ENCODE assay signal across 10 cellular contexts in the genomic region with DNA sequence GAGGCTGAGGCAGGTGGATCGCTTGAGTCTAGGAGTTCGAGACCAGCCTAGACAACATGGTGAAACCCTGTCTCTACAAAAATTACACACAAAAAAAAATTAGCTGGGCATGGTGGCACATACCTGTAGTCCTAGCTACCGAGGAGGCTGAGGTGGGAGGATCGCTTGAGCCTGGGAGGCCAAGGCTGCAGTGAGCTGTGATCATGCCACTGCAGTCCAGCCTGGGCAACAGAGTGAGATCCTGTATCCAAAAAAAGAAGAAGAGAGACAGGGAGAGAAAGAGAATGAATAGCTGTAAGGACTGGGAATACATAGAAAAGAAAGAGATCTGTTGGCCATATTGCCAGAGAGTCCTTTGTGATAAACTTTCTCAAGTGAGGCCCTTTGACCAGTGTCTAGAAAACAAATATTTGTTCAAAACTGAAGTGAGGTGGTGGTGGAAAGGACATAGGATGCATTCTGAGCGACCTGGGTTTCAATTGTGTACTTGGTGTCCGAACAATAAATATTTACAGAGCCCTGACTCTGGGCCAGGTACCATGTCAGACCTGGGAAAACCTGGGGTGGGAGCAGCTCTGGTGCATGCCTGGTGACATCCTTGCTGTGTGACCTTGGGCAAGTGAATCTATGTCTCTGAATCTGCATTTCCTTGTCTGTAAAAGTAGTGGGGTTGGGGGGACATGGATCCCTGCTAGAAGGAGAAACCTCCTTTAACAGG.
DNase-seq lines count a peak whose midpoint lies in the region; ATAC-seq and TF ChIP-seq lines count a peak whose summit lies in the region.
"Had no signal": no experiment of that assay in that cellular context is flagged by ENCODE, and none has a peak within 500 bp of the region (broad histone marks: within the 10 kb centered on the region; RNA-seq: fewer than 3 reads in every experiment).

No MANE protein-coding gene starts in this region.

- H3K9me3 ChIP-seq in adrenal gland (replicated peaks in 1 of 3) (no peaks in the 10 kb centered on the region), lower lobe of right lung (no peaks in the 10 kb centered on the region), thyroid gland (no peaks in the 10 kb centered on the region)
- H3K9me3 ChIP-seq: neutrophil had no signal

- peak overlapping the region; percentile 61 for H3K4me3 Mint-ChIP-seq in activated CD4-positive, alpha-beta T cell treated with anti-CD3 and anti-CD28 coated beads, Interleukin-2, amount 10 ng/mL, durations not matched to agents 7 days and 5 days
- H3K4me3 Mint-ChIP-seq in activated CD4-positive, alpha-beta T cell treated with anti-CD3 and anti-CD28 coated beads for 36 hours, result no peak overlapping the region

- no peak for TF ChIP-seq CTCF in adrenal gland (IDR thresholded peaks at IDR 0.05)
- TF ChIP-seq CTCF in lower lobe of right lung (IDR thresholded peaks at IDR 0.05), result no peak
- TF ChIP-seq CTCF in thyroid gland (IDR thresholded peaks at IDR 0.05), result no peak

- H3K4me3 ChIP-seq in adrenal gland (no peak overlapping the region), lower lobe of right lung (no peak overlapping the region), thyroid gland (replicated peaks in 1 of 3) (no peak overlapping the region)

- 89 to 95% (median 91%) methylated on average over 6 of the region's 6 CpGs for WGBS in adrenal gland, 4 donors
- WGBS in thyroid gland, 2 donors, result 93 to 95% methylated on average over 6 of the region's 6 CpGs

- POLR2A ChIA-PET in activated CD4-positive, alpha-beta T cell treated with anti-CD3 and anti-CD28 coated beads, Interleukin-2, amount 10 ng/mL, durations not matched to agents 7 days and 5 days (lab: Charles Lee), result no interaction called here
- POLR2A ChIA-PET in activated CD4-positive, alpha-beta T cell treated with anti-CD3 and anti-CD28 coated beads for 36 hours (lab: Charles Lee), result no interaction called here

- H3K36me3 ChIP-seq in adrenal gland (replicated peaks in 1 of 2) (no peaks in the 10 kb centered on the region), lower lobe of right lung (no peaks in the 10 kb centered on the region), thyroid gland (no peaks in the 10 kb centered on the region)
- H3K36me3 ChIP-seq: neutrophil, uterus had no signal

- DNase-seq in activated CD4-positive, alpha-beta T cell treated with anti-CD3 and anti-CD28 coated beads, Interleukin-2, amount 10 ng/mL, durations not matched to agents 7 days and 5 days, result no peak
- DNase-seq in activated CD4-positive, alpha-beta T cell treated with anti-CD3 and anti-CD28 coated beads for 36 hours, result no peak
- DNase-seq in adrenal gland, result no peak
- DNase-seq in lower lobe of right lung, result no peak
- DNase-seq in thyroid gland, result no peak
- no peak for DNase-seq in central memory CD4-positive, alpha-beta T cell
- no peak for DNase-seq in NCI-H187 (lab: John Stamatoyannopoulos, UW)
- DNase-seq in H4 (ENCODE audit: low spot score), result no peak

- TF ChIP-seq POLR2A in adrenal gland (IDR thresholded peaks at IDR 0.05) (no peak), thyroid gland (IDR thresholded peaks at IDR 0.05) (no peak)

- no peak for ATAC-seq in activated CD4-positive, alpha-beta T cell treated with anti-CD3 and anti-CD28 coated beads for 36 hours
- peak; percentile 27 to 49 for ATAC-seq in lower lobe of right lung

- H3K27ac Mint-ChIP-seq in activated CD4-positive, alpha-beta T cell treated with anti-CD3 and anti-CD28 coated beads, Interleukin-2, amount 10 ng/mL, durations not matched to agents 7 days and 5 days, result no peak overlapping the region
- H3K27ac Mint-ChIP-seq in activated CD4-positive, alpha-beta T cell treated with anti-CD3 and anti-CD28 coated beads for 36 hours, result no peak overlapping the region

- H3K36me3 Mint-ChIP-seq in activated CD4-positive, alpha-beta T cell treated with anti-CD3 and anti-CD28 coated beads, Interleukin-2, amount 10 ng/mL, durations not matched to agents 7 days and 5 days (ENCODE audit: low read depth), result peaks cover 16% of the 10 kb centered on the region
- H3K36me3 Mint-ChIP-seq in activated CD4-positive, alpha-beta T cell treated with anti-CD3 and anti-CD28 coated beads for 36 hours (ENCODE audit: low read depth), result no peaks in the 10 kb centered on the region

- H3K4me1 ChIP-seq in adrenal gland (replicated peaks in 1 of 2) (peaks cover 38 to 41% of the 10 kb centered on the region in 2 donors), lower lobe of right lung (peaks cover 54% of the 10 kb centered on the region), thyroid gland (peaks cover 41 to 44% of the 10 kb centered on the region in 2 donors)

- no peaks in the 10 kb centered on the region for H3K27me3 Mint-ChIP-seq in activated CD4-positive, alpha-beta T cell treated with anti-CD3 and anti-CD28 coated beads, Interleukin-2, amount 10 ng/mL, durations not matched to agents 7 days and 5 days
- H3K27me3 Mint-ChIP-seq in activated CD4-positive, alpha-beta T cell treated with anti-CD3 and anti-CD28 coated beads for 36 hours, result no peaks in the 10 kb centered on the region

- CTCF ChIA-PET in activated CD4-positive, alpha-beta T cell treated with anti-CD3 and anti-CD28 coated beads, Interleukin-2, amount 10 ng/mL, durations not matched to agents 7 days and 5 days (lab: Charles Lee), result interaction anchor here (1.6 to 2.4 kb wide), 3 partner anchors 13 to 40 kb away, joined by 5 to 8 read pairs (median 6); no protein-coding TSS in a partner anchor
- CTCF ChIA-PET in activated CD4-positive, alpha-beta T cell treated with anti-CD3 and anti-CD28 coated beads for 36 hours (lab: Charles Lee), result interaction anchor here (0.6 to 2.1 kb wide), 6 partner anchors 15 to 260 kb away, joined by 3 to 7 read pairs (median 4); no protein-coding TSS in a partner anchor

- intact Hi-C loops in activated CD4-positive, alpha-beta T cell treated with anti-CD3 and anti-CD28 coated beads for 36 hours (cut with DNase I, micrococcal nuclease), result loop anchor here (2.0 kb wide), 3 partner anchors 23 to 63 kb away; no protein-coding TSS in a partner anchor
- intact Hi-C loops in adrenal gland (cut with DNase I) (loop anchor here in 1 of 2 donors (2.0 kb wide), 1 partner anchor 63 kb away; no protein-coding TSS in a partner anchor), lower lobe of right lung (cut with DNase I) (no loop called here), thyroid gland (cut with DNase I) (loop anchor here (10.0 kb wide), 1 partner anchor 65 kb away; no protein-coding TSS in a partner anchor)

- H3K27ac ChIP-seq in adrenal gland (peak overlapping the region in 3 of 5 donors; percentile 83 to 91 (median 87)), lower lobe of right lung (peak overlapping the region; percentile 87), thyroid gland (peak overlapping the region in 2 of 3 donors; percentile 86 to 87)
- H3K27ac ChIP-seq: neutrophil, uterus had no signal

- peaks cover 5% of the 10 kb centered on the region for H3K9me3 Mint-ChIP-seq in activated CD4-positive, alpha-beta T cell treated with anti-CD3 and anti-CD28 coated beads, Interleukin-2, amount 10 ng/mL, durations not matched to agents 7 days and 5 days
- H3K9me3 Mint-ChIP-seq in activated CD4-positive, alpha-beta T cell treated with anti-CD3 and anti-CD28 coated beads for 36 hours (ENCODE audit: low read depth), result peaks cover 5% of the 10 kb centered on the region

- H3K27me3 ChIP-seq in adrenal gland (no peaks in the 10 kb centered on the region), lower lobe of right lung (ENCODE audit: low read depth) (peaks cover 2% of the 10 kb centered on the region), thyroid gland (no peaks in the 10 kb centered on the region)
- H3K27me3 ChIP-seq: uterus had no signal

- peaks cover 24% of the 10 kb centered on the region for H3K4me1 Mint-ChIP-seq in activated CD4-positive, alpha-beta T cell treated with anti-CD3 and anti-CD28 coated beads, Interleukin-2, amount 10 ng/mL, durations not matched to agents 7 days and 5 days
- peaks cover 24% of the 10 kb centered on the region for H3K4me1 Mint-ChIP-seq in activated CD4-positive, alpha-beta T cell treated with anti-CD3 and anti-CD28 coated beads for 36 hours
